ENCODE assay signal across 20 cellular contexts in genomic region chr3:190167936-190168680, GRCh38. TPM values are rescaled to one million over a fixed set of nuclear protein-coding genes. Genes with fewer than 3 reads are reported as not detected.
DNase-seq lines count a peak whose midpoint lies in the region; ATAC-seq, FAIRE-seq and TF ChIP-seq lines count a peak whose summit lies in the region.
"Had no signal": no experiment of that assay in that cellular context is flagged by ENCODE, and none has a peak within 500 bp of the region (broad histone marks: within the 10 kb centered on the region; RNA-seq: fewer than 3 reads in every experiment).

No MANE protein-coding gene starts in this region.

- H3K27me3 ChIP-seq in Karpas-422 (ENCODE audit: low read length): no peaks in the 10 kb centered on the region
- no peaks in the 10 kb centered on the region for H3K27me3 ChIP-seq in bronchial epithelial cell (ENCODE audit: control insufficient read depth, insufficient read depth, low read length)

- H3K36me3 ChIP-seq in Karpas-422 (ENCODE audit: insufficient read depth, low read length) (no peaks in the 10 kb centered on the region), bronchial epithelial cell (ENCODE audit: control insufficient read depth, insufficient read depth, low read length) (no peaks in the 10 kb centered on the region)

- no peaks in the 10 kb centered on the region; the same call in 1 of the 2 replicates for H3K9me3 ChIP-seq in Karpas-422 (ENCODE audit: low read length)

- DNase-seq in Karpas-422: peak; percentile 19
- no peak for DNase-seq in bronchial epithelial cell (ENCODE audit: low read depth)
- no peak for DNase-seq in left lobe of liver (ENCODE audit: low spot score)
- no peak for DNase-seq in posterior vena cava (ENCODE audit: low spot score)
- no peak for DNase-seq in NCI-H2029 (lab: John Stamatoyannopoulos, UW)
- DNase-seq in DMS79 treated with DMSO at 0.1 percent for 48 hours (lab: John Stamatoyannopoulos, UW): no peak
- DNase-seq: CD4-positive, CD25-positive, alpha-beta regulatory T cell; MM.1S; NCI-H1048; NCI-H1436; NCI-H187 treated with DMSO at 0.1 percent for 48 hours; NCI-H226; NCI-H510A treated with DMSO at 0.1 percent for 48 hours; NCI-H748 treated with DMSO at 0.1 percent for 48 hours had no signal

- intact Hi-C loops in posterior vena cava (cut with DNase I): no loop called here

- no peaks in the 10 kb centered on the region for H3K4me1 ChIP-seq in Karpas-422 (ENCODE audit: low read length)

- H3K4me2 ChIP-seq in Karpas-422 (ENCODE audit: low read depth, low read length, poor library complexity, severe bottlenecking): no peak overlapping the region

- no peak overlapping the region for H2AFZ ChIP-seq in Karpas-422 (ENCODE audit: low read length)

- H3K9me2 ChIP-seq in Karpas-422 (replicated peaks; ENCODE audit: insufficient read depth, low read length): no peaks in the 10 kb centered on the region

- no peak overlapping the region for H3K27ac ChIP-seq in Karpas-422 (ENCODE audit: low read length)

- H4K20me1 ChIP-seq in Karpas-422 (ENCODE audit: insufficient read depth, low read depth, low read length): no peaks in the 10 kb centered on the region

- ATAC-seq in left lobe of liver (peak; percentile 17), HG02571 (IDR thresholded peaks at IDR 0.05; ENCODE audit: unreplicated experiment) (no peak)
- ATAC-seq: HCT116, HepG2, K562, Panc1, SK-N-SH treated with all-trans-retinoic acid at 6 μM for 48 hours had no signal

- peak; percentile 18 for FAIRE-seq in bronchial epithelial cell (lab: Jason Lieb, UNC)
- FAIRE-seq: HepG2, K562 had no signal

- no peak overlapping the region for H3K4me3 ChIP-seq in Karpas-422 (ENCODE audit: low read length)
- H3K4me3 ChIP-seq in bronchial epithelial cell (ENCODE audit: low read depth, low read length): no peak overlapping the region
- H3K4me3 ChIP-seq: K562 had no signal

- no peak for TF ChIP-seq CTCF in bronchial epithelial cell (IDR thresholded peaks at IDR 0.05; ENCODE audit: insufficient read depth, low read length, severe bottlenecking)

- H3K79me2 ChIP-seq in Karpas-422 (ENCODE audit: low read length): no peaks in the 10 kb centered on the region

- H3K9ac ChIP-seq in Karpas-422 (ENCODE audit: low read length): no peak overlapping the region

RNA-seq across cellular contexts. Expression of gene P3H2, which starts 47.4 kb away (rescaled TPM):
- total RNA-seq in Karpas-422 (2014; rRNA removed; shearing (Covaris generic); ENCODE audit: low replicate concordance): not detected in 2 replicates
- total RNA-seq in bronchial epithelial cell: 7.6 and 14.6 TPM in 2 replicates
- 3.9 TPM for total RNA-seq in left lobe of liver
- 10 to 100 TPM in 1 of 2 donors, 1 to 10 TPM in 1; 9.7 to 20.5 TPM for total RNA-seq in posterior vena cava
- total RNA-seq: CD4-positive, CD25-positive, alpha-beta regulatory T cell; HepG2 had no signal
